Comparison of ENCODE assay signal across 10 cellular contexts in the genomic region with DNA sequence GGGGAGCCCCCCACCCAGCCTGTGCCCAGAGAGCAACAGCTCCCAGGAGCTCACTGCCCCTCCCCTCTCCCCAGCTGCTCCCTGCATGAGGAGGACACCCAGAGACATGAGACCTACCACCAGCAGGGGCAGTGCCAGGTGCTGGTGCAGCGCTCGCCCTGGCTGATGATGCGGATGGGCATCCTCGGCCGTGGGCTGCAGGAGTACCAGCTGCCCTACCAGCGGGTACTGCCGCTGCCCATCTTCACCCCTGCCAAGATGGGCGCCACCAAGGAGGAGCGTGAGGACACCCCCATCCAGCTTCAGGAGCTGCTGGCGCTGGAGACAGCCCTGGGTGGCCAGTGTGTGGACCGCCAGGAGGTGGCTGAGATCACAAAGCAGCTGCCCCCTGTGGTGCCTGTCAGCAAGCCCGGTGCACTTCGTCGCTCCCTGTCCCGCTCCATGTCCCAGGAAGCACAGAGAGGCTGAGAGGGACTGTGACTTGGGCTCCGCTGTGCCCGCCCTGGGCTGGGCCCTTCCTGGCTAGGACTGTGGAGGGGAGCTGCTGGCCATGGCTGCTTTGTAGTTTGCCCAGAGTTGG. TPM values are rescaled to one million over a fixed set of nuclear protein-coding genes. Genes with fewer than 3 reads are reported as not detected.
A peak's percentile ranks its signal among the peaks of the same experiment; 100 is the strongest.
DNase-seq lines count a peak whose midpoint lies in the region; TF ChIP-seq lines count a peak whose summit lies in the region.
"Had no signal": no experiment of that assay in that cellular context is flagged by ENCODE, and none has a peak within 500 bp of the region (broad histone marks: within the 10 kb centered on the region; RNA-seq: fewer than 3 reads in every experiment).

No MANE protein-coding gene starts in this region.

- no peak overlapping the region for H2AFZ ChIP-seq in neuronal stem cell (ENCODE audit: low read length)

- H4K91ac ChIP-seq in neuronal stem cell (ENCODE audit: low read depth, low read length, poor library complexity): no peak overlapping the region

- H3K4me3 ChIP-seq in GM06990 (replicated peaks; ENCODE audit: low read depth, low read length) (no peak overlapping the region), dorsolateral prefrontal cortex (peak overlapping the region in 2 of 59 donors; percentile 24), neuronal stem cell (ENCODE audit: low read length in 2 of 2) (no peak overlapping the region)
- H3K4me3 ChIP-seq in effector memory CD4-positive, alpha-beta T cell (ENCODE audit: insufficient read depth, low read depth, low read length, poor library complexity, severe bottlenecking): no peak overlapping the region

- H3K4me2 ChIP-seq in neuronal stem cell (ENCODE audit: insufficient read depth, low read length, poor library complexity, severe bottlenecking): no peak overlapping the region

- H3K4ac ChIP-seq in neuronal stem cell (ENCODE audit: low read length): peak overlapping the region; percentile 37

- peak overlapping the region in 45 of 59 donors; percentile 1 to 95 (median 56) for H3K27ac ChIP-seq in dorsolateral prefrontal cortex
- no peak overlapping the region for H3K27ac ChIP-seq in neuronal stem cell (replicated peaks; ENCODE audit: low read length)
- H3K27ac ChIP-seq in effector memory CD4-positive, alpha-beta T cell (ENCODE audit: insufficient read depth, low read length, poor library complexity, severe bottlenecking): no peak overlapping the region

- no peak overlapping the region for H2BK120ac ChIP-seq in neuronal stem cell (ENCODE audit: low read depth, low read length)

- H3K18ac ChIP-seq in neuronal stem cell (ENCODE audit: low read length): peak overlapping the region; percentile 83

- no peak for DNase-seq in GM06990 (ENCODE audit: extremely low read depth, insufficient read length)
- peak; percentile 21 for DNase-seq in NCI-H1694 (lab: John Stamatoyannopoulos, UW)
- DNase-seq in dorsolateral prefrontal cortex: no peak
- no peak for DNase-seq in neuronal stem cell (ENCODE audit: low spot score)
- no peak for DNase-seq in NCI-H1930 (lab: John Stamatoyannopoulos, UW)
- DNase-seq in SIG-M5 treated with dmso at 0.1 percent for 504 hours (lab: John Stamatoyannopoulos, UW; ENCODE audit: unreplicated experiment): no peak
- DNase-seq in GM10266 (ENCODE audit: extremely low spot score): no peak
- DNase-seq in effector memory CD4-positive, alpha-beta T cell: no peak
- DNase-seq: immature natural killer cell; stimulated activated CD4-positive, alpha-beta T cell treated with anti-CD3 and anti-CD28 coated beads, Interleukin-4, amount 100 ng/mL, for 1 hour had no signal

- H3K23ac ChIP-seq in neuronal stem cell (ENCODE audit: low read depth, low read length, poor library complexity): peak overlapping the region; percentile 65

- TF ChIP-seq CTCF in GM06990 (IDR thresholded peaks at IDR 0.05; ENCODE audit: insufficient read depth, low read length, poor library complexity, severe bottlenecking): peak; percentile 26
- TF ChIP-seq CTCF in dorsolateral prefrontal cortex (IDR thresholded peaks at IDR 0.05 in 54 of 56, conservative IDR thresholded peaks at IDR 0.05 in 2 of 56; ENCODE audit: low read depth in 1 of 56, partially characterized antibody in 56 of 56): peak in 3 of 56 donors; percentile 14 to 24 (median 14)
- no peak for TF ChIP-seq CTCF in GM10266 (IDR thresholded peaks at IDR 0.05; ENCODE audit: control insufficient read depth, insufficient read depth, low read depth, missing control alignments)

- no peak overlapping the region for H3K9ac ChIP-seq in neuronal stem cell (ENCODE audit: low read depth, low read length, poor library complexity)

- H4K8ac ChIP-seq in neuronal stem cell (ENCODE audit: low read depth, low read length): no peak overlapping the region

- no CpG with 5 or more reads among the region's 17 CpGs for WGBS in neuronal stem cell (ENCODE audit: extremely low coverage in 2 of 2, insufficient read length in 2 of 2, insufficient replicate concordance in 1 of 2), 2 donors

- H3K14ac ChIP-seq in neuronal stem cell (ENCODE audit: low read length): peak overlapping the region; percentile 82

- H3K36me3 ChIP-seq in GM06990 (ENCODE audit: control insufficient read depth, insufficient read depth, low read length) (peaks cover 18% of the 10 kb centered on the region), neuronal stem cell (replicated peaks in 1 of 2; ENCODE audit: control insufficient read depth in 2 of 2, insufficient read depth in 2 of 2, low read length in 2 of 2) (peaks cover 14 to 23% of the 10 kb centered on the region in 2 donors)
- peaks cover 22% of the 10 kb centered on the region for H3K36me3 ChIP-seq in effector memory CD4-positive, alpha-beta T cell (ENCODE audit: control insufficient read depth, insufficient read depth, low read length)

- peaks cover 6% of the 10 kb centered on the region for H3K79me1 ChIP-seq in neuronal stem cell (ENCODE audit: low read depth, low read length)

- peak overlapping the region; percentile 73 for H2BK12ac ChIP-seq in neuronal stem cell (ENCODE audit: low read length)

- H2BK15ac ChIP-seq in neuronal stem cell (ENCODE audit: low read length): peak overlapping the region; percentile 74

- H2AK5ac ChIP-seq in neuronal stem cell (ENCODE audit: low read depth, low read length): peak overlapping the region; percentile 99

- peaks cover 8 to 27% of the 10 kb centered on the region in 2 donors for H3K4me1 ChIP-seq in neuronal stem cell (ENCODE audit: control insufficient read depth in 2 of 2, insufficient read depth in 1 of 2, low read depth in 1 of 2, low read length in 2 of 2)
- peaks cover 17% of the 10 kb centered on the region for H3K4me1 ChIP-seq in effector memory CD4-positive, alpha-beta T cell (ENCODE audit: control insufficient read depth, insufficient read depth, low read length, poor library complexity, severe bottlenecking)

- intact Hi-C loops in dorsolateral prefrontal cortex (cut with DNase I): loop anchor here in 1 of 2 donors (10.0 kb wide), 1 partner anchor 681 kb away; no protein-coding TSS in a partner anchor

- H3K27me3 ChIP-seq in GM06990 (replicated peaks; ENCODE audit: control insufficient read depth, insufficient read depth, low read length): no peaks in the 10 kb centered on the region; the same call in 1 of the 2 replicates
- H3K27me3 ChIP-seq in dorsolateral prefrontal cortex: peaks cover 0 to 24% (median 0%) of the 10 kb centered on the region in 45 donors
- peaks cover 0 to 36% (median 20%) of the 10 kb centered on the region in 3 experiments for H3K27me3 ChIP-seq in neuronal stem cell (ENCODE audit: control insufficient read depth in 3 of 3, insufficient read depth in 3 of 3, low read depth in 1 of 3, low read length in 3 of 3)
- H3K27me3 ChIP-seq in effector memory CD4-positive, alpha-beta T cell (replicated peaks; ENCODE audit: control insufficient read depth, insufficient read depth, low read length, poor library complexity, severe bottlenecking): peaks cover 9% of the 10 kb centered on the region

- H2BK5ac ChIP-seq in neuronal stem cell (ENCODE audit: low read length): peak overlapping the region; percentile 53

- H3K9me3 ChIP-seq in neuronal stem cell (replicated peaks in 1 of 2; ENCODE audit: control insufficient read depth in 2 of 2, insufficient read depth in 1 of 2, low read depth in 1 of 2, low read length in 2 of 2): no peaks in the 10 kb centered on the region
- H3K9me3 ChIP-seq in effector memory CD4-positive, alpha-beta T cell (ENCODE audit: control insufficient read depth, low read length): no peaks in the 10 kb centered on the region

RNA-seq across cellular contexts. Expression of a gene that starts 0.6 kb away (rescaled TPM):
- 10 to 100 TPM in 8 of 120 experiments, 1 to 10 TPM in 112; 1.6 to 14.9 (median 4.8) TPM for total RNA-seq in dorsolateral prefrontal cortex
- 0.88 TPM for polyA plus RNA-seq in neuronal stem cell (2013, experiment 1 of 2)
- 0.87 TPM for polyA plus RNA-seq in neuronal stem cell (2013, experiment 2 of 2)
- polyA plus RNA-seq: immature natural killer cell had no signal

RNA-seq across cellular contexts. Expression of a gene that starts 2.5 kb away (rescaled TPM):
- total RNA-seq in dorsolateral prefrontal cortex: 10 to 100 TPM in 15 of 120 experiments, 1 to 10 TPM in 105; 1.4 to 15.3 (median 6.7) TPM
- polyA plus RNA-seq in neuronal stem cell (2013, experiment 1 of 2): 0.95 TPM
- 1.0 TPM for polyA plus RNA-seq in neuronal stem cell (2013, experiment 2 of 2)

RNA-seq across cellular contexts. Expression of a gene that starts 22.1 kb away (rescaled TPM):
- 10 to 100 TPM; 14.2 to 41.1 (median 27.6) TPM for total RNA-seq in dorsolateral prefrontal cortex
- polyA plus RNA-seq in neuronal stem cell (2013, experiment 1 of 2): 10.1 TPM
- polyA plus RNA-seq in neuronal stem cell (2013, experiment 2 of 2): 11.1 TPM

RNA-seq across cellular contexts. Expression of a gene that starts 28.8 kb away (rescaled TPM):
- total RNA-seq in dorsolateral prefrontal cortex: 100 to 1,000 TPM in 9 of 120 experiments, 10 to 100 TPM in 111; 45.7 to 129 (median 71.4) TPM
- 65.0 TPM for polyA plus RNA-seq in neuronal stem cell (2013, experiment 1 of 2)
- 70.1 TPM for polyA plus RNA-seq in neuronal stem cell (2013, experiment 2 of 2)

RNA-seq across cellular contexts. Expression of a gene that starts 34.1 kb away (rescaled TPM):
- total RNA-seq in dorsolateral prefrontal cortex: 10 to 100 TPM in 110 of 120 experiments, 1 to 10 TPM in 10; 7.9 to 41.1 (median 16.5) TPM
- polyA plus RNA-seq in neuronal stem cell (2013, experiment 1 of 2): 69.2 TPM
- 69.0 TPM for polyA plus RNA-seq in neuronal stem cell (2013, experiment 2 of 2)

Comparison
In these comparisons a context has a peak if more than half of its experiments do, and no peak if none do; other contexts are left out.
1. H3K27ac ChIP-seq: peak in dorsolateral prefrontal cortex (45 of 59); none in neuronal stem cell (single experiment) and effector memory CD4-positive, alpha-beta T cell (single experiment).